8 cellular contexts compared by ENCODE assay signal in genomic region chr16:29290631-29291247, GRCh38.
DNase-seq lines count a peak whose midpoint lies in the region; ATAC-seq and TF ChIP-seq lines count a peak whose summit lies in the region.

No MANE protein-coding gene starts in this region.

- H3K4me1 ChIP-seq in fibroblast of lung (ENCODE audit: control insufficient read depth, extremely low read depth, insufficient read depth, low read length): peaks cover 18% of the 10 kb centered on the region

- H3K36me3 Mint-ChIP-seq in natural killer cell treated with Interleukin-12 subunit alpha and Interleukin-12 subunit beta and Interleukin-15 and Interleukin-18, amount 100 ng/mL, for 72 hours: no peaks in the 10 kb centered on the region
- no peaks in the 10 kb centered on the region for H3K36me3 Mint-ChIP-seq in stimulated activated memory B cell treated with anti-CD40 and anti-IgM and Interleukin-4, amounts not matched to agents 10 μg/mL and 1 μg/mL and 100 μg/mL, for 72 hours

- H4K20me1 ChIP-seq in fibroblast of lung (ENCODE audit: control insufficient read depth, extremely low read depth, insufficient read depth, low read length): no peaks in the 10 kb centered on the region

- no peak overlapping the region for H2AFZ ChIP-seq in fibroblast of lung (ENCODE audit: low read length)

- DNase-seq in GM10248 (ENCODE audit: extremely low spot score): peak; percentile 72
- peak; percentile 6 for DNase-seq in NOMO-1 treated with dmso at 0.1 percent for 144 hours (lab: John Stamatoyannopoulos, UW; ENCODE audit: unreplicated experiment)
- DNase-seq in activated T-cell treated with anti-CD3 and anti-CD28 coated beads, Interleukin-2, amount 50 U/mL, for 1 hour: peak; percentile 64
- DNase-seq in fibroblast of lung (ENCODE audit: low read depth in 2 of 2): peak; percentile 89 to 96
- peak; percentile 94 for DNase-seq in natural killer cell treated with Interleukin-12 subunit alpha and Interleukin-12 subunit beta and Interleukin-15 and Interleukin-18, amount 100 ng/mL, for 72 hours (ENCODE audit: low spot score)
- DNase-seq in NCI-H1694 (lab: John Stamatoyannopoulos, UW): no peak

- peak; percentile 79 for ATAC-seq in HG02610 (IDR thresholded peaks at IDR 0.05; ENCODE audit: unreplicated experiment)
- peak; percentile 94 to 95 for ATAC-seq in natural killer cell treated with Interleukin-12 subunit alpha and Interleukin-12 subunit beta and Interleukin-15 and Interleukin-18, amount 100 ng/mL, for 72 hours
- ATAC-seq in stimulated activated memory B cell treated with anti-CD40 and anti-IgM and Interleukin-4, amounts not matched to agents 10 μg/mL and 1 μg/mL and 100 μg/mL, for 72 hours: peak; percentile 91

- no peaks in the 10 kb centered on the region for H3K9me3 Mint-ChIP-seq in natural killer cell treated with Interleukin-12 subunit alpha and Interleukin-12 subunit beta and Interleukin-15 and Interleukin-18, amount 100 ng/mL, for 72 hours
- H3K9me3 Mint-ChIP-seq in stimulated activated memory B cell treated with anti-CD40 and anti-IgM and Interleukin-4, amounts not matched to agents 10 μg/mL and 1 μg/mL and 100 μg/mL, for 72 hours: no peaks in the 10 kb centered on the region

- no peak overlapping the region for H3K4me3 ChIP-seq in fibroblast of lung (replicated peaks in 1 of 4; ENCODE audit: control extremely low read depth in 1 of 4, insufficient read depth in 1 of 4, low read depth in 3 of 4, low read length in 4 of 4)

- no peaks in the 10 kb centered on the region for H3K79me2 ChIP-seq in fibroblast of lung (ENCODE audit: control insufficient read depth, insufficient read depth, low read length)

- POLR2A ChIA-PET in GM10248 (lab: Yijun Ruan, JAX): no interaction called here

- no peaks in the 10 kb centered on the region for H3K27me3 Mint-ChIP-seq in natural killer cell treated with Interleukin-12 subunit alpha and Interleukin-12 subunit beta and Interleukin-15 and Interleukin-18, amount 100 ng/mL, for 72 hours
- no peaks in the 10 kb centered on the region for H3K27me3 Mint-ChIP-seq in stimulated activated memory B cell treated with anti-CD40 and anti-IgM and Interleukin-4, amounts not matched to agents 10 μg/mL and 1 μg/mL and 100 μg/mL, for 72 hours

- peak overlapping the region; percentile 79 for H3K27ac ChIP-seq in fibroblast of lung (ENCODE audit: insufficient read depth, low read length)

- H3K36me3 ChIP-seq in fibroblast of lung (ENCODE audit: control insufficient read depth, insufficient read depth, low read length): no peaks in the 10 kb centered on the region

- H3K27me3 ChIP-seq in fibroblast of lung (ENCODE audit: control insufficient read depth, insufficient read depth, low read length): no peaks in the 10 kb centered on the region

- peak overlapping the region in 1 of 2 donors; percentile 78 for H3K27ac Mint-ChIP-seq in natural killer cell treated with Interleukin-12 subunit alpha and Interleukin-12 subunit beta and Interleukin-15 and Interleukin-18, amount 100 ng/mL, for 72 hours
- H3K27ac Mint-ChIP-seq in stimulated activated memory B cell treated with anti-CD40 and anti-IgM and Interleukin-4, amounts not matched to agents 10 μg/mL and 1 μg/mL and 100 μg/mL, for 72 hours: peak overlapping the region; percentile 90

- no peaks in the 10 kb centered on the region for H3K9me3 ChIP-seq in fibroblast of lung (ENCODE audit: control insufficient read depth, insufficient read depth, low read depth, low read length)

- peak overlapping the region; percentile 67 for H3K9ac ChIP-seq in fibroblast of lung (ENCODE audit: insufficient read depth, low read length)

- H3K4me1 Mint-ChIP-seq in natural killer cell treated with Interleukin-12 subunit alpha and Interleukin-12 subunit beta and Interleukin-15 and Interleukin-18, amount 100 ng/mL, for 72 hours (ENCODE audit: low read depth in 2 of 2): peaks cover 4 to 8% of the 10 kb centered on the region in 2 donors
- peaks cover 46% of the 10 kb centered on the region for H3K4me1 Mint-ChIP-seq in stimulated activated memory B cell treated with anti-CD40 and anti-IgM and Interleukin-4, amounts not matched to agents 10 μg/mL and 1 μg/mL and 100 μg/mL, for 72 hours

- peak overlapping the region; percentile 42 for H3K4me3 Mint-ChIP-seq in natural killer cell treated with Interleukin-12 subunit alpha and Interleukin-12 subunit beta and Interleukin-15 and Interleukin-18, amount 100 ng/mL, for 72 hours
- H3K4me3 Mint-ChIP-seq in stimulated activated memory B cell treated with anti-CD40 and anti-IgM and Interleukin-4, amounts not matched to agents 10 μg/mL and 1 μg/mL and 100 μg/mL, for 72 hours: peak overlapping the region; percentile 75

- TF ChIP-seq CTCF in GM10248 (IDR thresholded peaks at IDR 0.05; ENCODE audit: control extremely low read depth, extremely low read depth, low read depth, missing control alignments) (no peak), fibroblast of lung (conservative IDR thresholded peaks at IDR 0.05 in 1 of 2, IDR thresholded peaks at IDR 0.05 in 1 of 2; ENCODE audit: low read depth in 1 of 2, low read length in 2 of 2) (no peak)

- CTCF ChIA-PET in GM10248 (lab: Yijun Ruan, JAX): no interaction called here

- peak overlapping the region; percentile 82 for H3K4me2 ChIP-seq in fibroblast of lung (ENCODE audit: extremely low read depth, insufficient read depth, low read length)
